ENCODE assay signal across 28 cellular contexts in genomic region chr4:52554606-52555355, GRCh38.
A peak's percentile ranks its signal among the peaks of the same experiment; 100 is the strongest.
DNase-seq lines count a peak whose midpoint lies in the region; ATAC-seq and TF ChIP-seq lines count a peak whose summit lies in the region.
"Had no signal": no experiment of that assay in that cellular context is flagged by ENCODE, and none has a peak within 500 bp of the region (broad histone marks: within the 10 kb centered on the region; RNA-seq: fewer than 3 reads in every experiment).

No MANE protein-coding gene starts in this region.

- no peak overlapping the region for H3K4me3 ChIP-seq in IMR-90 (ENCODE audit: insufficient read depth, low read depth, low read length)
- no peak overlapping the region for H3K4me3 ChIP-seq in mesenchymal stem cell (ENCODE audit: insufficient read depth in 1 of 2, low read depth in 1 of 2, low read length in 2 of 2)
- H3K4me3 ChIP-seq: ascending aorta, GM12878, pancreas, transverse colon had no signal

- no peak overlapping the region for H3K4me3 Mint-ChIP-seq in activated CD4-positive, alpha-beta memory T cell treated with anti-CD3 and anti-CD28 coated beads for 36 hours
- H3K4me3 Mint-ChIP-seq in activated naive CD8-positive, alpha-beta T cell treated with anti-CD3 and anti-CD28 coated beads for 36 hours = no peak overlapping the region
- H3K4me3 Mint-ChIP-seq: activated CD8-positive, alpha-beta T cell treated with anti-CD3 and anti-CD28 coated beads for 36 hours; activated naive CD4-positive, alpha-beta T cell treated with anti-CD3 and anti-CD28 coated beads, Interleukin-2, amount 50 U/mL, for 24 hours; activated T-helper 17 cell treated with anti-CD3 and anti-CD28 coated beads, Interleukin-2, amount 50 U/mL, for 72 hours; natural killer cell had no signal

- no peak overlapping the region for H3K27ac Mint-ChIP-seq in activated CD4-positive, alpha-beta memory T cell treated with anti-CD3 and anti-CD28 coated beads for 36 hours
- no peak overlapping the region for H3K27ac Mint-ChIP-seq in activated naive CD8-positive, alpha-beta T cell treated with anti-CD3 and anti-CD28 coated beads for 36 hours
- H3K27ac Mint-ChIP-seq: activated CD8-positive, alpha-beta T cell treated with anti-CD3 and anti-CD28 coated beads for 36 hours; activated naive CD4-positive, alpha-beta T cell treated with anti-CD3 and anti-CD28 coated beads, Interleukin-2, amount 50 U/mL, for 24 hours; activated T-helper 17 cell treated with anti-CD3 and anti-CD28 coated beads, Interleukin-2, amount 50 U/mL, for 72 hours; natural killer cell had no signal

- no peak for TF ChIP-seq CTCF in IMR-90 (conservative IDR thresholded peaks at IDR 0.05; ENCODE audit: low read depth, low read length)

- H2BK5ac ChIP-seq in IMR-90 (ENCODE audit: low read depth, low read length, poor library complexity, severe bottlenecking) (no peak overlapping the region), mesenchymal stem cell (ENCODE audit: low read depth, low read length, poor library complexity, severe bottlenecking) (no peak overlapping the region)

- dilution Hi-C loops in IMR-90 (cut with HindIII; ENCODE audit: low sequenced_read_pairs, unreplicated experiment) = no loop called here

- H2BK120ac ChIP-seq in IMR-90 (ENCODE audit: low read depth, low read length) = 0 out of 2 replicates have a peak overlapping the region, but pooled peaks have one; percentile 14
- no peak overlapping the region for H2BK120ac ChIP-seq in mesenchymal stem cell (ENCODE audit: low read depth, low read length)

- H2BK12ac ChIP-seq in mesenchymal stem cell (ENCODE audit: low read length in 2 of 2) = no peak overlapping the region

- TF ChIP-seq RAD21 in IMR-90 (IDR thresholded peaks at IDR 0.05; ENCODE audit: low read length) = no peak

- H2AK5ac ChIP-seq in IMR-90 (ENCODE audit: low read depth, low read length) (no peak overlapping the region), mesenchymal stem cell (ENCODE audit: low read length, severe bottlenecking) (no peak overlapping the region)

- H3K9ac ChIP-seq in IMR-90 (ENCODE audit: low read depth, low read length) (peak overlapping the region; percentile 17), mesenchymal stem cell (ENCODE audit: low read length) (no peak overlapping the region)

- H3K18ac ChIP-seq in IMR-90 (ENCODE audit: low read depth, low read length) (no peak overlapping the region; the same call in 1 of the 2 replicates), mesenchymal stem cell (ENCODE audit: low read depth in 1 of 2, low read length in 2 of 2) (no peak overlapping the region)

- no peaks in the 10 kb centered on the region for H3K36me3 Mint-ChIP-seq in activated CD4-positive, alpha-beta memory T cell treated with anti-CD3 and anti-CD28 coated beads for 36 hours
- H3K36me3 Mint-ChIP-seq in activated naive CD8-positive, alpha-beta T cell treated with anti-CD3 and anti-CD28 coated beads for 36 hours = no peaks in the 10 kb centered on the region
- H3K36me3 Mint-ChIP-seq: activated naive CD4-positive, alpha-beta T cell treated with anti-CD3 and anti-CD28 coated beads, Interleukin-2, amount 50 U/mL, for 24 hours; natural killer cell had no signal

- POLR2A ChIA-PET in IMR-90 (lab: Charles Lee; ENCODE audit: unreplicated experiment) = no interaction called here
- POLR2A ChIA-PET in activated CD4-positive, alpha-beta memory T cell treated with anti-CD3 and anti-CD28 coated beads for 36 hours (lab: Charles Lee) = no interaction called here

- no peaks in the 10 kb centered on the region for H3K9me3 Mint-ChIP-seq in activated CD4-positive, alpha-beta memory T cell treated with anti-CD3 and anti-CD28 coated beads for 36 hours
- no peaks in the 10 kb centered on the region for H3K9me3 Mint-ChIP-seq in activated naive CD8-positive, alpha-beta T cell treated with anti-CD3 and anti-CD28 coated beads for 36 hours
- H3K9me3 Mint-ChIP-seq: activated CD8-positive, alpha-beta T cell treated with anti-CD3 and anti-CD28 coated beads for 36 hours; activated naive CD4-positive, alpha-beta T cell treated with anti-CD3 and anti-CD28 coated beads, Interleukin-2, amount 50 U/mL, for 24 hours; activated T-helper 17 cell treated with anti-CD3 and anti-CD28 coated beads, Interleukin-2, amount 50 U/mL, for 72 hours; natural killer cell had no signal

- H3K9me1 ChIP-seq in IMR-90 (ENCODE audit: insufficient read depth, low read length) = no peaks in the 10 kb centered on the region

- H4K91ac ChIP-seq in IMR-90 (ENCODE audit: insufficient read depth, low read depth, low read length) (no peak overlapping the region), mesenchymal stem cell (ENCODE audit: low read length) (no peak overlapping the region)

- H3K56ac ChIP-seq in IMR-90 (ENCODE audit: extremely low read depth, insufficient read depth, low read length) = no peak overlapping the region

- whole genome bisulfite sequencing in IMR-90 (ENCODE audit: extremely low coverage in 2 of 2, insufficient read length in 1 of 2), 2 experiments = no CpG with 5 or more reads among the region's 5 CpGs
- 54% methylated on average over 5 of the region's 5 CpGs for WGBS in mesenchymal stem cell

- H3K27me3 Mint-ChIP-seq in activated CD4-positive, alpha-beta memory T cell treated with anti-CD3 and anti-CD28 coated beads for 36 hours = peaks cover 11% of the 10 kb centered on the region
- H3K27me3 Mint-ChIP-seq in activated naive CD8-positive, alpha-beta T cell treated with anti-CD3 and anti-CD28 coated beads for 36 hours = peaks cover 12% of the 10 kb centered on the region

- H3K23ac ChIP-seq in IMR-90 (ENCODE audit: low read depth, low read length) (no peak overlapping the region), mesenchymal stem cell (ENCODE audit: low read length in 2 of 2) (no peak overlapping the region)

- 0 out of 2 replicates have a peak overlapping the region, but pooled peaks have one; percentile 16 for H2BK20ac ChIP-seq in IMR-90 (ENCODE audit: low read depth, low read length)

- no peak overlapping the region for H3K27ac ChIP-seq in IMR-90 (ENCODE audit: insufficient read depth, low read length)
- H3K27ac ChIP-seq in mesenchymal stem cell (ENCODE audit: low read length, poor library complexity, severe bottlenecking) = no peak overlapping the region
- H3K27ac ChIP-seq: ascending aorta, C4-2B, pancreas, transverse colon had no signal

- H3K4ac ChIP-seq in IMR-90 (ENCODE audit: low read depth, low read length) (no peak overlapping the region), mesenchymal stem cell (ENCODE audit: low read depth in 1 of 2, low read length in 2 of 2) (no peak overlapping the region)

- H2AK9ac ChIP-seq in IMR-90 (replicated peaks; ENCODE audit: low read depth, low read length, poor library complexity) = no peak overlapping the region

- H3K36me3 ChIP-seq in IMR-90 (ENCODE audit: control insufficient read depth, insufficient read depth, low read length) (no peaks in the 10 kb centered on the region), mesenchymal stem cell (ENCODE audit: control insufficient read depth in 1 of 2, insufficient read depth in 2 of 2, low read depth in 1 of 2, low read length in 2 of 2) (no peaks in the 10 kb centered on the region)
- H3K36me3 ChIP-seq: ascending aorta, pancreas, transverse colon had no signal

- H3K14ac ChIP-seq in IMR-90 (replicated peaks; ENCODE audit: low read depth, low read length) (no peak overlapping the region), mesenchymal stem cell (ENCODE audit: low read length in 2 of 2) (no peak overlapping the region)

- no peak; the same call in 1 of the 2 replicates for ATAC-seq in IMR-90 (ENCODE audit: low read depth)
- ATAC-seq: activated CD8-positive, alpha-beta T cell treated with anti-CD3 and anti-CD28 coated beads for 36 hours; activated T-helper 17 cell treated with anti-CD3 and anti-CD28 coated beads, Interleukin-2, amount 50 U/mL, for 72 hours; GM12878; natural killer cell; Panc1; pancreas had no signal

- intact Hi-C loops in IMR-90 (cut with micrococcal nuclease) = no loop called here
- intact Hi-C loops in activated CD4-positive, alpha-beta memory T cell treated with anti-CD3 and anti-CD28 coated beads for 36 hours (cut with micrococcal nuclease) = no loop called here

- BruUV-seq in IMR-90 (replicated peaks; lab: Mats Ljungman, UMichigan) = no TSS peak

- H3K4me2 ChIP-seq in IMR-90 (ENCODE audit: low read depth, low read length) (no peak overlapping the region), mesenchymal stem cell (ENCODE audit: low read length, poor library complexity, severe bottlenecking) (no peak overlapping the region)

- DNase-seq in IMR-90 = no peak
- DNase-seq in amniotic epithelial cell (ENCODE audit: low read depth) = peak; percentile 57
- peak; percentile 39 for DNase-seq in mesenchymal stem cell
- no peak for DNase-seq in DMS153 treated with DMSO at 0.1 percent for 48 hours (lab: John Stamatoyannopoulos, UW; ENCODE audit: unreplicated experiment)
- no peak for DNase-seq in ureter (ENCODE audit: low spot score)
- DNase-seq in activated CD4-positive, alpha-beta memory T cell treated with anti-CD3 and anti-CD28 coated beads for 36 hours = no peak
- DNase-seq in activated naive CD8-positive, alpha-beta T cell treated with anti-CD3 and anti-CD28 coated beads for 36 hours = no peak
- DNase-seq: activated CD4-positive, CD25-positive, alpha-beta regulatory T cell treated with anti-CD3 and anti-CD28 coated beads, Interleukin-2, amount 50 U/mL, for 72 hours; activated CD8-positive, alpha-beta T cell treated with anti-CD3 and anti-CD28 coated beads for 36 hours; Calu3; dermis blood vessel endothelial cell; glutamatergic neuron; kidney; natural killer cell; NCI-H1694 treated with DMSO at 0.1 percent for 48 hours; NCI-H2171; NCI-H524; NK-92 treated with Interleukin-12 subunit alpha and Interleukin-12 subunit beta, amount 100 ng/mL, for 24 hours; pancreas; SHP77; stimulated activated CD4-positive, alpha-beta T cell treated with anti-CD3 and anti-CD28 coated beads, Interleukin-2, amount 100 ng/mL, for 48 hours; transverse colon had no signal

- no peak overlapping the region for H4K8ac ChIP-seq in IMR-90 (ENCODE audit: low read depth in 2 of 2, low read length in 2 of 2)
- H4K8ac ChIP-seq in mesenchymal stem cell (ENCODE audit: low read length) = no peak overlapping the region

- H3K4me1 ChIP-seq in IMR-90 (ENCODE audit: control insufficient read depth, insufficient read depth, low read length) (peaks cover 2% of the 10 kb centered on the region; the same call in 1 of the 2 replicates), mesenchymal stem cell (ENCODE audit: control insufficient read depth, insufficient read depth, low read depth, low read length) (no peaks in the 10 kb centered on the region)
- H3K4me1 ChIP-seq: ascending aorta, pancreas, transverse colon had no signal

- H3K4me1 Mint-ChIP-seq in activated CD4-positive, alpha-beta memory T cell treated with anti-CD3 and anti-CD28 coated beads for 36 hours (ENCODE audit: low read depth) = no peaks in the 10 kb centered on the region
- no peaks in the 10 kb centered on the region for H3K4me1 Mint-ChIP-seq in activated naive CD8-positive, alpha-beta T cell treated with anti-CD3 and anti-CD28 coated beads for 36 hours
- H3K4me1 Mint-ChIP-seq: activated naive CD4-positive, alpha-beta T cell treated with anti-CD3 and anti-CD28 coated beads, Interleukin-2, amount 50 U/mL, for 24 hours; activated T-helper 17 cell treated with anti-CD3 and anti-CD28 coated beads, Interleukin-2, amount 50 U/mL, for 72 hours; natural killer cell had no signal

- TF ChIP-seq POLR2A in IMR-90 (IDR thresholded peaks at IDR 0.05; ENCODE audit: low read depth, low read length) = no peak

- H3K9me3 ChIP-seq in IMR-90 (ENCODE audit: control insufficient read depth, insufficient read depth, low read length) (no peaks in the 10 kb centered on the region), mesenchymal stem cell (ENCODE audit: control insufficient read depth, low read length) (no peaks in the 10 kb centered on the region)
- H3K9me3 ChIP-seq: ascending aorta, pancreas, transverse colon had no signal

- no peaks in the 10 kb centered on the region for H4K20me1 ChIP-seq in IMR-90 (ENCODE audit: insufficient read depth, low read length)

- in situ Hi-C loops in IMR-90 (cut with MboI; ENCODE audit: low sequenced_read_pairs) = no loop called here

- H3K79me1 ChIP-seq in IMR-90 (ENCODE audit: low read depth in 1 of 2, low read length in 2 of 2) (no peaks in the 10 kb centered on the region), mesenchymal stem cell (replicated peaks; ENCODE audit: low read length, poor library complexity, severe bottlenecking) (no peaks in the 10 kb centered on the region)

- H3K27me3 ChIP-seq in IMR-90 (ENCODE audit: control insufficient read depth, insufficient read depth, low read length) (no peaks in the 10 kb centered on the region), mesenchymal stem cell (ENCODE audit: control insufficient read depth in 1 of 2, insufficient read depth in 1 of 2, low read length in 2 of 2) (peaks cover 0 to 16% of the 10 kb centered on the region in 2 experiments)
- H3K27me3 ChIP-seq: ascending aorta, pancreas, transverse colon had no signal

- H4K5ac ChIP-seq in IMR-90 (ENCODE audit: low read depth, low read length) = no peak overlapping the region

- CTCF ChIA-PET in IMR-90 (lab: Yijun Ruan, JAX) = interaction anchor here (0.6 to 2.0 kb wide), 2 partner anchors 9 to 430 kb away, joined by 3 to 6 read pairs; no protein-coding TSS in a partner anchor
- CTCF ChIA-PET in activated CD4-positive, alpha-beta memory T cell treated with anti-CD3 and anti-CD28 coated beads for 36 hours (lab: Charles Lee) = interaction anchor here (0.7 to 1.0 kb wide), 2 partner anchors 10 to 635 kb away, joined by 3 read pairs; no protein-coding TSS in a partner anchor

- H2AFZ ChIP-seq in IMR-90 (replicated peaks; ENCODE audit: low read length, poor library complexity) (no peak overlapping the region), mesenchymal stem cell (ENCODE audit: low read depth, low read length) (no peak overlapping the region)

- H2BK15ac ChIP-seq in IMR-90 (ENCODE audit: low read depth, low read length) = no peak overlapping the region
- no peak overlapping the region for H2BK15ac ChIP-seq in mesenchymal stem cell (ENCODE audit: low read depth, poor library complexity, severe bottlenecking)

Comparison
In these comparisons a context has a peak if more than half of its experiments do, and no peak if none do; other contexts are left out.
1. DNase-seq: peak in amniotic epithelial cell (single experiment) and mesenchymal stem cell (single experiment); none in IMR-90 (single experiment), DMS153 treated with DMSO at 0.1 percent for 48 hours (single experiment), ureter (single experiment), activated CD4-positive, alpha-beta memory T cell treated with anti-CD3 and anti-CD28 coated beads for 36 hours (single experiment) and activated naive CD8-positive, alpha-beta T cell treated with anti-CD3 and anti-CD28 coated beads for 36 hours (single experiment).